31 cellular contexts compared by ENCODE assay signal in the genomic region with DNA sequence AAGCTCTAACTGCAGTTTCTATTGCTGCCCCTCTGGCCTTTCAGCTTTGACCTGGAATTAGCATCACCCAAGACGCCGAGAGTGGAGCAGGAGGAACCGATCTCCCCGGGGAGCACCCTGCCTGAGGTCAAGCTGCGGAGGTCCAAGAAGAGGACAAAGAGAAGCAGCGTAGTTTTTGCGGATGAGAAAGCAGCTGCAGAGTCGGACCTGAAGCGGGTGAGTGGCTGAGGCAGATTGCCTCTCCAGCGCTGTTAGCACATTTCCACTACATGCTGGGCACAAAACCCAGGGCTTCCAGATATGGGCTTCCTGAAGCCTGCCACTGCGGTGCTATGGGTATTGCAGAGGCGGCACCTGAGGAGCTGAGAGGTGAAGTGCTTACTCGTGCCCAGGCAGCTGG. TPM values are rescaled to one million over a fixed set of nuclear protein-coding genes. Genes with fewer than 3 reads are reported as not detected.
"Had no signal": no experiment of that assay in that cellular context is flagged by ENCODE, and none has a peak within 500 bp of the region (broad histone marks: within the 10 kb centered on the region; RNA-seq: fewer than 3 reads in every experiment).

No MANE protein-coding gene starts in this region.

- H3K9me3 Mint-ChIP-seq: activated CD4-positive, alpha-beta T cell treated with anti-CD3 and anti-CD28 coated beads, Interleukin-2, amount 10 ng/mL, durations not matched to agents 7 days and 5 days; activated naive CD4-positive, alpha-beta T cell treated with anti-CD3 and anti-CD28 coated beads for 36 hours; activated T-cell treated with anti-CD3 and anti-CD28 coated beads, Interleukin-2, amount 50 U/mL, for 24 hours; activated T-helper 2 cell treated with anti-CD3 and anti-CD28 coated beads, Interferon-gamma antibody, Interleukin-2, Interleukin-4, amounts not matched to agents 10 μg/mL and 5 μg/mL and 100 μg/mL, durations not matched to agents 14 hours and 24 hours and 36 hours had no signal

- H3K4me1 Mint-ChIP-seq: activated CD4-positive, alpha-beta T cell treated with anti-CD3 and anti-CD28 coated beads, Interleukin-2, amount 10 ng/mL, durations not matched to agents 7 days and 5 days had no signal

- ATAC-seq: Panc1 had no signal

- H3K27me3 Mint-ChIP-seq: activated CD4-positive, alpha-beta T cell treated with anti-CD3 and anti-CD28 coated beads, Interleukin-2, amount 10 ng/mL, durations not matched to agents 7 days and 5 days; activated T-cell treated with anti-CD3 and anti-CD28 coated beads, Interleukin-2, amount 50 U/mL, for 24 hours had no signal

- H3K4me3 Mint-ChIP-seq: activated CD4-positive, alpha-beta T cell treated with anti-CD3 and anti-CD28 coated beads, Interleukin-2, amount 10 ng/mL, durations not matched to agents 7 days and 5 days; activated naive CD4-positive, alpha-beta T cell treated with anti-CD3 and anti-CD28 coated beads for 36 hours; activated T-cell treated with anti-CD3 and anti-CD28 coated beads, Interleukin-2, amount 50 U/mL, for 24 hours; brain had no signal

- DNase-seq: activated CD4-positive, alpha-beta T cell treated with anti-CD3 and anti-CD28 coated beads, Interleukin-2, amount 10 ng/mL, durations not matched to agents 7 days and 5 days; activated CD4-positive, alpha-beta T cell treated with anti-CD3 and anti-CD28 coated beads, Interleukin-2, amount 50 U/mL, for 48 hours; activated CD4-positive, CD25-positive, alpha-beta regulatory T cell; activated CD8-positive, alpha-beta memory T cell treated with anti-CD3 and anti-CD28 coated beads for 24 hours; activated gamma-delta T cell; activated naive CD4-positive, alpha-beta T cell treated with anti-CD3 and anti-CD28 coated beads for 36 hours; activated T-cell treated with anti-CD3 and anti-CD28 coated beads, Interleukin-2, amount 50 U/mL, for 24 hours; anterior cingulate cortex; central memory CD4-positive, alpha-beta T cell; Kasumi-1; KG1; MG63; NCI-H1048; NCI-H1436 treated with DMSO at 0.1 percent for 48 hours; NCI-H1694 treated with DMSO at 0.1 percent for 48 hours; NCI-H2029; NCI-H345; NCI-H524 treated with DMSO at 0.1 percent for 48 hours; SHP77; SJCRH30; T1000; WERI-Rb-1 had no signal

- H3K36me3 Mint-ChIP-seq: brain had no signal

- H3K27ac Mint-ChIP-seq: activated CD4-positive, alpha-beta T cell treated with anti-CD3 and anti-CD28 coated beads, Interleukin-2, amount 10 ng/mL, durations not matched to agents 7 days and 5 days; activated naive CD4-positive, alpha-beta T cell treated with anti-CD3 and anti-CD28 coated beads for 36 hours; brain had no signal

RNA-seq across cellular contexts. Expression of a gene that starts 26.8 kb away (rescaled TPM):
- total RNA-seq: activated CD4-positive, alpha-beta T cell treated with anti-CD3 and anti-CD28 coated beads, Interleukin-2, amount 10 ng/mL, durations not matched to agents 7 days and 5 days; activated naive CD4-positive, alpha-beta T cell treated with anti-CD3 and anti-CD28 coated beads for 36 hours; activated T-helper 2 cell treated with anti-CD3 and anti-CD28 coated beads, Interferon-gamma antibody, Interleukin-2, Interleukin-4, amounts not matched to agents 10 μg/mL and 5 μg/mL and 100 μg/mL, durations not matched to agents 14 hours and 24 hours and 36 hours; bronchial epithelial cell; cerebellum; NCI-H460; RPMI7951; SJCRH30; T-helper 1 cell treated with Interleukin-12 subunit alpha and Interleukin-12 subunit beta and Interleukin-4 antibody, amounts not matched to agents 30 ng/mL and 1 ng/mL, for 36 hours; T-helper 2 cell treated with Interferon-gamma antibody and Interleukin-4, amounts not matched to agents 100 ng/mL and 5 ng/mL, for 36 hours had no signal
